ENCODE assay signal across 19 cellular contexts in the genomic region with DNA sequence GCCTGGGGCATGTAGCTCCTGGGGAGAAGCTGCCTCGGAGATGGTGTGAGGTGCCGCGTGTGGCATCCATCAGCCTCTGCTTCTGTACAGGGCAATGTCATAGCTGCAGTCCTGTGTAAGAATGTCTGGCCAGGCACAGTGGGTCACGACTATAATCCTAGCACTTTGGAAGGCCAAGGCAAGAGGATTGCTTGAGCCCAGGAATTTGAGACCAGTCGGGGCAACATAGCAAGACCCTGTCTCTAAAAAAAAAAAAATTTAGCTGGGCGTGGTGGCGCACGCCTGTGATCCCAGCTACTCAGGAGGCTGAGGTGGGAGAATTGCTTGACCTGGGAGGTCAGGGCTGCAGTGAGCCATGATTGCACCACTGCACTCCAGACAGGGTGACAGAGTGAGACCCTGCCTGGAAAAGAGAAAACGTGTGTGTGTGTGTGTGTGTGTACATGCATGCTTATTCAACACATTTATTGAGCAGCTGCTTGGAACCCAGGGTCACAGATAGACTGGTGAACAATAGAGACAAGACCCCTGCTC. TPM values are rescaled to one million over a fixed set of nuclear protein-coding genes. Genes with fewer than 3 reads are reported as not detected.
A peak's percentile ranks its signal among the peaks of the same experiment; 100 is the strongest.
DNase-seq lines count a peak whose midpoint lies in the region; ATAC-seq and TF ChIP-seq lines count a peak whose summit lies in the region.
"Had no signal": no experiment of that assay in that cellular context is flagged by ENCODE, and none has a peak within 500 bp of the region (broad histone marks: within the 10 kb centered on the region; RNA-seq: fewer than 3 reads in every experiment).

No MANE protein-coding gene starts in this region.

- H3K27me3 ChIP-seq in right atrium auricular region = no peaks in the 10 kb centered on the region
- no peaks in the 10 kb centered on the region for H3K27me3 ChIP-seq in subcutaneous abdominal adipose tissue (ENCODE audit: control insufficient read depth in 5 of 5, insufficient read depth in 4 of 5, low read length in 5 of 5)
- no peaks in the 10 kb centered on the region for H3K27me3 ChIP-seq in tibial artery

- no peak for TF ChIP-seq CTCF in right atrium auricular region (IDR thresholded peaks at IDR 0.05)
- TF ChIP-seq CTCF in HEK293 (tag by site-specific recombination; IDR thresholded peaks at IDR 0.05) = no peak
- no peak for TF ChIP-seq CTCF in glutamatergic neuron (IDR thresholded peaks at IDR 0.05; ENCODE audit: partially characterized antibody, unreplicated experiment)
- TF ChIP-seq CTCF in tibial artery (IDR thresholded peaks at IDR 0.05) = no peak

- H3K4me3 Mint-ChIP-seq in glutamatergic neuron (ENCODE audit: unreplicated experiment) = peak overlapping the region; percentile 34
- H3K4me3 Mint-ChIP-seq: IgD-negative memory B cell had no signal

- H3K4me1 ChIP-seq in right atrium auricular region (peaks cover 0 to 56% of the 10 kb centered on the region in 2 donors), HEK293 (ENCODE audit: control insufficient read depth, insufficient read depth, low read length) (peaks cover 8% of the 10 kb centered on the region), subcutaneous abdominal adipose tissue (ENCODE audit: control insufficient read depth in 5 of 5, insufficient read depth in 5 of 5, low read length in 5 of 5) (peaks cover 11 to 82% (median 62%) of the 10 kb centered on the region in 5 donors), tibial artery (peaks cover 0 to 32% (median 25%) of the 10 kb centered on the region in 4 donors)

- no peak for DNase-seq in right atrium auricular region (ENCODE audit: low spot score)
- DNase-seq in left cardiac atrium = no peak
- no peak for DNase-seq in glutamatergic neuron
- no peak for DNase-seq in tibial artery
- DNase-seq in NCI-H187 treated with DMSO at 0.1 percent for 48 hours (lab: John Stamatoyannopoulos, UW) = no peak
- no peak for DNase-seq in C1 segment of cervical spinal cord (lab: John Stamatoyannopoulos, UW)
- DNase-seq: DMS 273 treated with DMSO at 0.1 percent for 48 hours, DND-41, H7, MM.1S, NCI-H1092, NCI-H510A treated with DMSO at 0.1 percent for 48 hours, NCI-H774, SIG-M5 had no signal

- H3K9me3 ChIP-seq in right atrium auricular region (no peaks in the 10 kb centered on the region), HEK293 (ENCODE audit: control insufficient read depth, insufficient read depth, low read depth, low read length) (no peaks in the 10 kb centered on the region), subcutaneous abdominal adipose tissue (ENCODE audit: control insufficient read depth in 5 of 5, low read length in 5 of 5) (no peaks in the 10 kb centered on the region), tibial artery (no peaks in the 10 kb centered on the region)

- intact Hi-C loops in left cardiac atrium (cut with DNase I) (loop anchor here in 1 of 2 donors (5.0 kb wide), 1 partner anchor 57 kb away; a partner anchor contains a TSS), tibial artery (cut with DNase I; ENCODE audit: low total_unique reads) (no loop called here)

- H3K27ac ChIP-seq in right atrium auricular region (peak overlapping the region; percentile 2 to 63), HEK293 (ENCODE audit: extremely low read depth, low read depth, low read length) (no peak overlapping the region), subcutaneous abdominal adipose tissue (ENCODE audit: low read depth, low read length) (peak overlapping the region; percentile 72), tibial artery (no peak overlapping the region)
- H3K27ac ChIP-seq: C4-2B had no signal

- peaks cover 12% of the 10 kb centered on the region for H3K27me3 Mint-ChIP-seq in glutamatergic neuron (ENCODE audit: unreplicated experiment)
- H3K27me3 Mint-ChIP-seq: IgD-negative memory B cell had no signal

- H3K36me3 Mint-ChIP-seq in glutamatergic neuron (ENCODE audit: unreplicated experiment) = no peaks in the 10 kb centered on the region
- H3K36me3 Mint-ChIP-seq: IgD-negative memory B cell had no signal

- no peak overlapping the region for H3K4me3 ChIP-seq in right atrium auricular region
- no peak overlapping the region for H3K4me3 ChIP-seq in HEK293 (ENCODE audit: low read depth, low read length)
- no peak overlapping the region for H3K4me3 ChIP-seq in subcutaneous abdominal adipose tissue (ENCODE audit: low read depth in 1 of 5, low read length in 5 of 5)
- H3K4me3 ChIP-seq in tibial artery = no peak overlapping the region

- POLR2A ChIA-PET in HEK293 (lab: Yijun Ruan, JAX) = interaction anchor here (0.6 kb wide), 1 partner anchor 150 kb away, joined by 3 read pairs; no protein-coding TSS in a partner anchor

- H3K36me3 ChIP-seq in right atrium auricular region (no peaks in the 10 kb centered on the region), HEK293 (ENCODE audit: control insufficient read depth in 2 of 2, insufficient read depth in 1 of 2, low read length in 2 of 2) (no peaks in the 10 kb centered on the region), subcutaneous abdominal adipose tissue (ENCODE audit: control insufficient read depth in 5 of 5, insufficient read depth in 5 of 5, low read length in 5 of 5) (peaks cover 0 to 6% (median 0%) of the 10 kb centered on the region in 5 donors), tibial artery (no peaks in the 10 kb centered on the region)

- H3K27ac Mint-ChIP-seq in glutamatergic neuron (ENCODE audit: unreplicated experiment) = peak overlapping the region; percentile 97
- H3K27ac Mint-ChIP-seq: IgD-negative memory B cell had no signal

- no peak overlapping the region for H3K9ac ChIP-seq in subcutaneous abdominal adipose tissue (ENCODE audit: low read length in 5 of 5)

- peaks cover 42% of the 10 kb centered on the region for H3K4me1 Mint-ChIP-seq in glutamatergic neuron (ENCODE audit: low read depth, unreplicated experiment)

- ATAC-seq in left cardiac atrium = no peak
- ATAC-seq: SK-N-SH treated with all-trans-retinoic acid at 6 μM for 48 hours had no signal

- H3K9me3 Mint-ChIP-seq in glutamatergic neuron (ENCODE audit: unreplicated experiment) = peaks cover 18% of the 10 kb centered on the region
- H3K9me3 Mint-ChIP-seq: IgD-negative memory B cell had no signal

- CTCF ChIA-PET in HEK293 (lab: Yijun Ruan, JAX) = interaction anchor here (0.6 to 1.7 kb wide), 6 partner anchors 21 to 326 kb away, joined by 3 to 5 read pairs (median 4); a partner anchor contains a TSS

TF ChIP-seq in HEK293, 187 proteins besides CTCF, POLR2A, EP300 and RAD21:
- no peak for TF ChIP-seq EGR2 (tag by site-specific recombination; IDR thresholded peaks at IDR 0.05; ENCODE audit: low read depth)
- TF ChIP-seq, protein P1, sequence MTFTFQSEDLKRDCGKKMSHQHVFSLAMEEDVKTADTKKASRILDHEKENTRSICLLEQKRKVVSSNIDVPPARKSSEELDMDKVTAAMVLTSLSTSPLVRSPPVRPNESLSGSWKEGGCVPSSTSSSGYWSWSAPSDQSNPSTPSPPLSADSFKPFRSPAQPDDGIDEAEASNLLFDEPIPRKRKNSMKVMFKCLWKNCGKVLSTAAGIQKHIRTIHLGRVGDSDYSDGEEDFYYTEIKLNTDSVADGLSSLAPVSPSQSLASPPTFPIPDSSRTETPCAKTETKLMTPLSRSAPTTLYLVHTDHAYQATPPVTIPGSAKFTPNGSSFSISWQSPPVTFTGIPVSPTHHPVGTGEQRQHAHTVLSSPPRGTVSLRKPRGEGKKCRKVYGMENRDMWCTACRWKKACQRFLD (tag by site-specific recombination; IDR thresholded peaks at IDR 0.05) = no peak
- TF ChIP-seq GFI1B (tag by site-specific recombination; IDR thresholded peaks at IDR 0.05) = no peak
- no peak for TF ChIP-seq ZNF335 (tag by site-specific recombination; conservative IDR thresholded peaks at IDR 0.05)
- TF ChIP-seq ZNF132 (tag by site-specific recombination; IDR thresholded peaks at IDR 0.05; ENCODE audit: borderline replicate concordance) = no peak
- TF ChIP-seq MYNN (tag by site-specific recombination; IDR thresholded peaks at IDR 0.05; ENCODE audit: borderline replicate concordance) = no peak
- no peak for TF ChIP-seq ZNF544 (tag by site-specific recombination; IDR thresholded peaks at IDR 0.05)
- no peak for TF ChIP-seq ZEB2 (tag by site-specific recombination; IDR thresholded peaks at IDR 0.05)
- TF ChIP-seq RBAK (tag by site-specific recombination; IDR thresholded peaks at IDR 0.05) = no peak
- TF ChIP-seq, protein P2, sequence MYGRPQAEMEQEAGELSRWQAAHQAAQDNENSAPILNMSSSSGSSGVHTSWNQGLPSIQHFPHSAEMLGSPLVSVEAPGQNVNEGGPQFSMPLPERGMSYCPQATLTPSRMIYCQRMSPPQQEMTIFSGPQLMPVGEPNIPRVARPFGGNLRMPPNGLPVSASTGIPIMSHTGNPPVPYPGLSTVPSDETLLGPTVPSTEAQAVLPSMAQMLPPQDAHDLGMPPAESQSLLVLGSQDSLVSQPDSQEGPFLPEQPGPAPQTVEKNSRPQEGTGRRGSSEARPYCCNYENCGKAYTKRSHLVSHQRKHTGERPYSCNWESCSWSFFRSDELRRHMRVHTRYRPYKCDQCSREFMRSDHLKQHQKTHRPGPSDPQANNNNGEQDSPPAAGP (tag by site-specific recombination; IDR thresholded peaks at IDR 0.05) = no peak
- TF ChIP-seq, protein P3, sequence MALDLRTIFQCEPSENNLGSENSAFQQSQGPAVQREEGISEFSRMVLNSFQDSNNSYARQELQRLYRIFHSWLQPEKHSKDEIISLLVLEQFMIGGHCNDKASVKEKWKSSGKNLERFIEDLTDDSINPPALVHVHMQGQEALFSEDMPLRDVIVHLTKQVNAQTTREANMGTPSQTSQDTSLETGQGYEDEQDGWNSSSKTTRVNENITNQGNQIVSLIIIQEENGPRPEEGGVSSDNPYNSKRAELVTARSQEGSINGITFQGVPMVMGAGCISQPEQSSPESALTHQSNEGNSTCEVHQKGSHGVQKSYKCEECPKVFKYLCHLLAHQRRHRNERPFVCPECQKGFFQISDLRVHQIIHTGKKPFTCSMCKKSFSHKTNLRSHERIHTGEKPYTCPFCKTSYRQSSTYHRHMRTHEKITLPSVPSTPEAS (tag by site-specific recombination; IDR thresholded peaks at IDR 0.05) = 0 out of 2 replicates have a peak, but pooled peaks have one; percentile 17
- no peak for TF ChIP-seq ZNF324 (tag by site-specific recombination; IDR thresholded peaks at IDR 0.05)
- peak; percentile 96 for TF ChIP-seq ZNF121 (tag by site-specific recombination; IDR thresholded peaks at IDR 0.05)

RNA-seq across cellular contexts. Expression of a gene that starts 24.1 kb away (rescaled TPM):
- total RNA-seq in right atrium auricular region (10 to 100 TPM in 1 of 2 donors, 1 to 10 TPM in 1; 7.3 to 21.9 TPM), left cardiac atrium (10 to 100 TPM; 14.7 to 25.1 TPM), glutamatergic neuron (ENCODE audit: unreplicated experiment) (31.1 TPM)

RNA-seq across cellular contexts. Expression of a gene that starts 34.4 kb away (rescaled TPM):
- total RNA-seq in right atrium auricular region = 1 to 10 TPM; 6.0 to 9.3 TPM
- total RNA-seq in left cardiac atrium = 10 to 100 TPM in 1 of 2 donors, 1 to 10 TPM in 1; 9.3 to 11.9 TPM
- total RNA-seq in glutamatergic neuron (ENCODE audit: unreplicated experiment) = 35.0 TPM

RNA-seq across cellular contexts. Expression of a gene that starts 56.8 kb away (rescaled TPM):
- total RNA-seq in right atrium auricular region = 1 to 10 TPM; 3.3 to 4.7 TPM
- total RNA-seq in left cardiac atrium = 10 to 100 TPM in 1 of 2 donors, 1 to 10 TPM in 1; 8.5 to 10.2 TPM
- total RNA-seq in glutamatergic neuron (ENCODE audit: unreplicated experiment) = 205 TPM

Comparison
In these comparisons a context has a peak if more than half of its experiments do, and no peak if none do; other contexts are left out.
1. H3K27ac ChIP-seq: peak in right atrium auricular region (2 of 2) and subcutaneous abdominal adipose tissue (single experiment); none in HEK293 (single experiment) and tibial artery (0 of 2).
2. RNA of a gene that starts 56.8 kb away (total RNA-seq): 205 TPM in glutamatergic neuron (single experiment); 8.5 to 10.2 TPM in left cardiac atrium and 3.3 to 4.7 TPM in right atrium auricular region; every median in the first group is over 10 times any median in the second.